ENCODE assay signal across 1 cellular context in the genomic region with DNA sequence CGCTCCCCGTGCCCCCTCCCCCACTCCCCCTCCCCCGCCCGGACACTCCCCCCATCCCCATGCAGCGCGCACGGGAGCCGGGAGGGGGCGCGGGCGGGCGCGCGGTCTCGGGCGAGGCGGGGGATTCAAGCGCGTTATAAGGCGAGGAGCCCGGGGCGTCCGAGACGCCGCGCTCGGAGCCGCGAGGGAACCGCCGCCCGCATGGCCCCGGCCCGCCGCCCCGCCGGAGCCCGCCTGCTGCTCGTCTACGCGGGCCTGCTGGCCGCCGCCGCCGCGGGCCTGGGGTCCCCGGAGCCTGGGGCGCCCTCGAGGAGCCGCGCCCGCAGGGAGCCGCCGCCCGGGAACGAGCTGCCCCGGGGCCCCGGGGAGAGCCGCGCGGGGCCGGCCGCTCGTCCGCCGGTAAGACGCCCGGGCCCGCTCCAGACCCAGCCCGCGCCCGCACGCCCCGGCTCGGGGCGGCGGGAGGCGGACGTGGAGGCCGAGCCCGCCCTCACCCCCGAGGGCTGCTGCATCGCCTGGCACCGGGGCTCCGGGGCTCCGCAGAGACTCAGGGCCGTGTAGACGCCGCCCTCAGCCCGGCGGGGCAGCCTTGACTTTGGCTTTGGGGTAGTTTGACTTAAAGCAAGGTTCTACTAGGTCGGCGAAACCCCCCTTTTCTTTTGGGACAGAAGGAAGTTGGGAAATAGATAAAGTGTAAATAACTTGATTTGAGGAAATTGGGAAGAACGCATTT.
TF ChIP-seq lines count a peak whose summit lies in the region.

A gene with protein sequence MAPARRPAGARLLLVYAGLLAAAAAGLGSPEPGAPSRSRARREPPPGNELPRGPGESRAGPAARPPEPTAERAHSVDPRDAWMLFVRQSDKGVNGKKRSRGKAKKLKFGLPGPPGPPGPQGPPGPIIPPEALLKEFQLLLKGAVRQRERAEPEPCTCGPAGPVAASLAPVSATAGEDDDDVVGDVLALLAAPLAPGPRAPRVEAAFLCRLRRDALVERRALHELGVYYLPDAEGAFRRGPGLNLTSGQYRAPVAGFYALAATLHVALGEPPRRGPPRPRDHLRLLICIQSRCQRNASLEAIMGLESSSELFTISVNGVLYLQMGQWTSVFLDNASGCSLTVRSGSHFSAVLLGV (plus strand): TSS at position 164 of the 733 bp plus-strand sequence. CDS start 38 bp downstream, at position 202.

TF ChIP-seq in endothelial cell of umbilical vein, 7 proteins besides CTCF, POLR2A, EP300 and RAD21 (continued from another document):
- TF ChIP-seq, protein P1, sequence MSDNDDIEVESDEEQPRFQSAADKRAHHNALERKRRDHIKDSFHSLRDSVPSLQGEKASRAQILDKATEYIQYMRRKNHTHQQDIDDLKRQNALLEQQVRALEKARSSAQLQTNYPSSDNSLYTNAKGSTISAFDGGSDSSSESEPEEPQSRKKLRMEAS (IDR thresholded peaks at IDR 0.05; ENCODE audit: insufficient read depth, insufficient read length): no peak
- TF ChIP-seq FOS (IDR thresholded peaks at IDR 0.05; ENCODE audit: borderline replicate concordance, insufficient read depth, low read length) (no peak), GATA2 (IDR thresholded peaks at IDR 0.05; ENCODE audit: insufficient read depth, insufficient read length, low read depth, low read length) (no peak), JUN (IDR thresholded peaks at IDR 0.05; ENCODE audit: borderline replicate concordance, insufficient read depth, insufficient read length, low read depth) (no peak)
